10 cellular contexts compared by ENCODE assay signal in the genomic region with DNA sequence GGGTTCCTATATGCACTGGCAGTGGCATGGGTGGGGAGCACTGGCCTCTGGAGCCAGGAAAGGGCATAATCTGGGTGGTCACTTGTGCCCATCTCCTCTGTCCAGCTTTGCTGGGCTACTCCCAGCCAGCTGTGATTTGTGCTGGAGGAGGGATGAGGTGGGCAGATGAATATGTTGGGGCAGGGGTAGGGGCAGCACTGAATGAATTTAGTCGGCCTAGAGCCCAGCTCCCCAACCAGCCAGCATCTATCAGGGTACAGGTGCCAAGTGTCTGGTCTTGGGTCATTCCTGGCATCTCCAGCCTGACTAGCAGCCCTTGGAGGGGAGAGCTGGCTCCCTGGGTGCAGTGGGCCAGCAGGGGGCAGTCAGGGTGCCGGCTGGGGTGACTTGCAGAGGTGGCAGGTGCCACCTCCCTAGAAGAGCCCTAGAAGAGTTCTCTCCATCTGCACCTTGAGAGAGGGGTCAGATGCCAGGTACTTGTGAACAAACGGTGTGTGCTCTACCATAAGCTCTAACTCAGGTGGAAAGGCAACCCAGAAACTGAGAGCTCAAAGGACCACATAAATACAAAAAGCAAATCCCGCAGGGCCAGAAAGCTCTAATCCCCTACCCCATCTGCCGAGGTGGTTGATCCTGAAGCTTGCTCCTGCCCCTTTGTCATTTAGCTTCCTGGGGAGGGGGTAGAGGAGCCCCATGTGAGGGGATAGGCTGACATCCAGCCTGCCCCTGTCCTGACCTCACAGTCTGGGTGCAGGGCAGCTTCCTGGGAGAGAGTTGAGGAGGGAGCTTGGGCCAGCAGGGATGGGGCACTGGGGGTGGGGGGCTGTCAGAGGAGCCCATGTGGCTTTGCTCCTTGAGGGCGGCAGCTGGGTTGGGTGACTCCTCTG. TPM values are rescaled to one million over a fixed set of nuclear protein-coding genes. Genes with fewer than 3 reads are reported as not detected.
DNase-seq lines count a peak whose midpoint lies in the region; ATAC-seq and TF ChIP-seq lines count a peak whose summit lies in the region.
"Had no signal": no experiment of that assay in that cellular context is flagged by ENCODE, and none has a peak within 500 bp of the region (broad histone marks: within the 10 kb centered on the region; RNA-seq: fewer than 3 reads in every experiment).

No MANE protein-coding gene starts in this region.

- peak; percentile 55 for DNase-seq in activated CD4-positive, alpha-beta T cell treated with anti-CD3 and anti-CD28 coated beads for 48 hours
- DNase-seq in activated CD4-positive, alpha-beta T cell treated with anti-CD3 and anti-CD28 coated beads, Interleukin-2, amount 10 ng/mL, durations not matched to agents 7 days and 5 days: no peak
- DNase-seq in PC-9: peak in 1 of 2 experiments; percentile 61
- DNase-seq in fibroblast of villous mesenchyme (ENCODE audit: low read depth): no peak
- no peak for DNase-seq in retinal pigment epithelial cell (ENCODE audit: low read depth)
- DNase-seq in stimulated activated effector memory CD8-positive, alpha-beta T cell treated with anti-CD3 and anti-CD28 coated beads, Interleukin-12 subunit alpha, Interleukin-12 subunit beta, amount 100 ng/mL, for 72 hours (ENCODE audit: low spot score in 2 of 2): no peak

- H3K36me3 ChIP-seq in PC-9 (ENCODE audit: low read depth): no peaks in the 10 kb centered on the region

- intact Hi-C loops in PC-9 (cut with micrococcal nuclease; ENCODE audit: unreplicated experiment): loop anchor here (5.0 kb wide), 6 partner anchors 88 to 988 kb away; no protein-coding TSS in a partner anchor

- no peak for ATAC-seq in GM18519 (IDR thresholded peaks at IDR 0.05; ENCODE audit: low FRiP score, unreplicated experiment)
- no peak for ATAC-seq in GM19452 (IDR thresholded peaks at IDR 0.05; ENCODE audit: unreplicated experiment)
- ATAC-seq in stimulated activated effector memory CD8-positive, alpha-beta T cell treated with anti-CD3 and anti-CD28 coated beads, Interleukin-12 subunit alpha, Interleukin-12 subunit beta, amount 100 ng/mL, for 72 hours: no peak
- ATAC-seq: naive thymus-derived CD4-positive, alpha-beta T cell had no signal

- POLR2A ChIA-PET in activated CD4-positive, alpha-beta T cell treated with anti-CD3 and anti-CD28 coated beads, Interleukin-2, amount 10 ng/mL, durations not matched to agents 7 days and 5 days (lab: Charles Lee): no interaction called here
- POLR2A ChIA-PET in PC-9 (lab: Charles Lee; ENCODE audit: unreplicated experiment): no interaction called here

- no peaks in the 10 kb centered on the region for H3K9me3 ChIP-seq in PC-9 (ENCODE audit: insufficient read depth, low read depth)

- no TSS peak for BruUV-seq in PC-9 (replicated peaks; lab: Mats Ljungman, UMichigan)

- H3K27ac Mint-ChIP-seq in activated CD4-positive, alpha-beta T cell treated with anti-CD3 and anti-CD28 coated beads, Interleukin-2, amount 10 ng/mL, durations not matched to agents 7 days and 5 days: no peak overlapping the region
- H3K27ac Mint-ChIP-seq in stimulated activated effector memory CD8-positive, alpha-beta T cell treated with anti-CD3 and anti-CD28 coated beads, Interleukin-12 subunit alpha, Interleukin-12 subunit beta, amount 100 ng/mL, for 72 hours: no peak overlapping the region
- H3K27ac Mint-ChIP-seq: naive thymus-derived CD4-positive, alpha-beta T cell had no signal

- H3K27me3 Mint-ChIP-seq in activated CD4-positive, alpha-beta T cell treated with anti-CD3 and anti-CD28 coated beads, Interleukin-2, amount 10 ng/mL, durations not matched to agents 7 days and 5 days: peaks cover 35% of the 10 kb centered on the region

- H3K4me2 ChIP-seq in PC-9: peak overlapping the region; percentile 94

- H3K4me3 Mint-ChIP-seq in activated CD4-positive, alpha-beta T cell treated with anti-CD3 and anti-CD28 coated beads, Interleukin-2, amount 10 ng/mL, durations not matched to agents 7 days and 5 days: no peak overlapping the region
- no peak overlapping the region for H3K4me3 Mint-ChIP-seq in stimulated activated effector memory CD8-positive, alpha-beta T cell treated with anti-CD3 and anti-CD28 coated beads, Interleukin-12 subunit alpha, Interleukin-12 subunit beta, amount 100 ng/mL, for 72 hours

- H3K4me1 Mint-ChIP-seq in activated CD4-positive, alpha-beta T cell treated with anti-CD3 and anti-CD28 coated beads, Interleukin-2, amount 10 ng/mL, durations not matched to agents 7 days and 5 days: no peaks in the 10 kb centered on the region
- no peaks in the 10 kb centered on the region for H3K4me1 Mint-ChIP-seq in stimulated activated effector memory CD8-positive, alpha-beta T cell treated with anti-CD3 and anti-CD28 coated beads, Interleukin-12 subunit alpha, Interleukin-12 subunit beta, amount 100 ng/mL, for 72 hours

- H3K9me3 Mint-ChIP-seq in activated CD4-positive, alpha-beta T cell treated with anti-CD3 and anti-CD28 coated beads, Interleukin-2, amount 10 ng/mL, durations not matched to agents 7 days and 5 days: no peaks in the 10 kb centered on the region
- H3K9me3 Mint-ChIP-seq in stimulated activated effector memory CD8-positive, alpha-beta T cell treated with anti-CD3 and anti-CD28 coated beads, Interleukin-12 subunit alpha, Interleukin-12 subunit beta, amount 100 ng/mL, for 72 hours: no peaks in the 10 kb centered on the region

- peaks cover 58% of the 10 kb centered on the region for H3K4me1 ChIP-seq in PC-9 (replicated peaks; ENCODE audit: insufficient read depth)

- peaks cover 35% of the 10 kb centered on the region for H3F3A ChIP-seq in PC-9 (ENCODE audit: insufficient read depth, low read depth)

- H3K27ac ChIP-seq in PC-9: no peak overlapping the region

- peaks cover 18% of the 10 kb centered on the region; the same call in 1 of the 2 replicates for H3K79me2 ChIP-seq in PC-9 (ENCODE audit: low read depth)

- no peaks in the 10 kb centered on the region for H3K27me3 ChIP-seq in PC-9 (ENCODE audit: insufficient read depth, low read depth)

- no peaks in the 10 kb centered on the region for H4K20me1 ChIP-seq in PC-9 (ENCODE audit: insufficient read depth)

- CTCF ChIA-PET in activated CD4-positive, alpha-beta T cell treated with anti-CD3 and anti-CD28 coated beads, Interleukin-2, amount 10 ng/mL, durations not matched to agents 7 days and 5 days (lab: Charles Lee): interaction anchor here (0.5 kb wide), 1 partner anchor 829 kb away, joined by 3 read pairs; no protein-coding TSS in a partner anchor
- CTCF ChIA-PET in PC-9 (lab: Charles Lee): interaction anchor here (0.7 to 1.3 kb wide), 5 partner anchors 23 to 720 kb away, joined by 3 to 4 read pairs (median 3); no protein-coding TSS in a partner anchor

- no peak overlapping the region for H2AFZ ChIP-seq in PC-9

- no peaks in the 10 kb centered on the region for H3K36me3 Mint-ChIP-seq in activated CD4-positive, alpha-beta T cell treated with anti-CD3 and anti-CD28 coated beads, Interleukin-2, amount 10 ng/mL, durations not matched to agents 7 days and 5 days (ENCODE audit: low read depth)
- H3K36me3 Mint-ChIP-seq in stimulated activated effector memory CD8-positive, alpha-beta T cell treated with anti-CD3 and anti-CD28 coated beads, Interleukin-12 subunit alpha, Interleukin-12 subunit beta, amount 100 ng/mL, for 72 hours: no peaks in the 10 kb centered on the region
- H3K36me3 Mint-ChIP-seq: naive thymus-derived CD4-positive, alpha-beta T cell had no signal

- peak; percentile 68 for TF ChIP-seq CTCF in PC-9 (conservative IDR thresholded peaks at IDR 0.05)
- TF ChIP-seq CTCF in fibroblast of villous mesenchyme (IDR thresholded peaks at IDR 0.05; ENCODE audit: insufficient read depth, low read depth, low read length): peak; percentile 50
- TF ChIP-seq CTCF in retinal pigment epithelial cell (conservative IDR thresholded peaks at IDR 0.05; ENCODE audit: low read depth, low read length): peak; percentile 79

- no peaks in the 10 kb centered on the region for H3K9me2 ChIP-seq in PC-9 (ENCODE audit: insufficient read depth)

- H3K4me3 ChIP-seq in PC-9 (peak overlapping the region; percentile 71; the same call in 1 of the 2 replicates), fibroblast of villous mesenchyme (ENCODE audit: low read depth, low read length) (no peak overlapping the region), retinal pigment epithelial cell (ENCODE audit: low read length) (no peak overlapping the region)

RNA-seq across cellular contexts. Expression of a gene that starts 2.2 kb away (rescaled TPM):
- total RNA-seq in activated CD4-positive, alpha-beta T cell treated with anti-CD3 and anti-CD28 coated beads, Interleukin-2, amount 10 ng/mL, durations not matched to agents 7 days and 5 days: not detected
- 20.7 and 25.8 TPM in 2 replicates for total RNA-seq in PC-9 (2021)
- under 0.01 TPM in 2 replicates for total RNA-seq in fibroblast of villous mesenchyme
- total RNA-seq: activated CD8-positive, alpha-beta memory T cell treated with anti-CD3 and anti-CD28 coated beads for 36 hours had no signal

Comparison
In these comparisons a context has a peak if more than half of its experiments do, and no peak if none do; other contexts are left out.
1. RNA of a gene that starts 2.2 kb away (total RNA-seq): 20.7 to 25.8 TPM in PC-9; not detected in activated CD4-positive, alpha-beta T cell treated with anti-CD3 and anti-CD28 coated beads, Interleukin-2, amount 10 ng/mL, durations not matched to agents 7 days and 5 days and under 0.01 TPM in fibroblast of villous mesenchyme; every median in the first group is over 10 times any median in the second.
2. Peak in every context shown above with its lines, with median percentiles within 50 percentile points of each other: CTCF ChIP-seq.